In genomic region chr17:36910513-36910912, GRCh38 we compare ENCODE assay signal across 2 cellular contexts.
TF ChIP-seq lines count a peak whose summit lies in the region.

No MANE protein-coding gene starts in this region.

TF ChIP-seq in HepG2, 621 proteins besides CTCF, POLR2A, EP300 and RAD21:
- TF ChIP-seq ZSCAN31 (CRISPR knock-in tag; IDR thresholded peaks at IDR 0.05; ENCODE audit: low read depth), result no peak
- TF ChIP-seq ZNF629 (CRISPR knock-in tag; conservative IDR thresholded peaks at IDR 0.05), result peak; percentile 60; the same call in 1 of the 2 replicates

TF ChIP-seq in K562, 482 proteins besides CTCF, POLR2A, EP300 and RAD21:
- TF ChIP-seq ATF1 (CRISPR knock-in tag; IDR thresholded peaks at IDR 0.05), result no peak
- TF ChIP-seq ATF1 (tag; IDR thresholded peaks at IDR 0.05), result no peak
- TF ChIP-seq KDM5B (IDR thresholded peaks at IDR 0.05; ENCODE audit: insufficient replicate concordance, low read depth, low read length), result no peak
- no peak for TF ChIP-seq HIVEP1 (CRISPR knock-in tag; IDR thresholded peaks at IDR 0.05)
- no peak for TF ChIP-seq CC2D1A (IDR thresholded peaks at IDR 0.05)
- TF ChIP-seq PRDM10 (IDR thresholded peaks at IDR 0.05; ENCODE audit: partially characterized antibody), result no peak
- TF ChIP-seq TRIM28 (IDR thresholded peaks at IDR 0.05), result no peak
- TF ChIP-seq ZC3H4 (CRISPR knock-in tag; IDR thresholded peaks at IDR 0.05; ENCODE audit: borderline replicate concordance), result no peak
- no peak for TF ChIP-seq MLLT1 (IDR thresholded peaks at IDR 0.05)
- TF ChIP-seq NRF1 (conservative IDR thresholded peaks at IDR 0.05 in 1 of 2, IDR thresholded peaks at IDR 0.05 in 1 of 2), result no peak
- TF ChIP-seq ZNF384 (IDR thresholded peaks at IDR 0.05; ENCODE audit: low read depth, low read length), result no peak
- no peak for TF ChIP-seq MAZ (CRISPR knock-in tag; conservative IDR thresholded peaks at IDR 0.05 in 1 of 2, IDR thresholded peaks at IDR 0.05 in 1 of 2)
- TF ChIP-seq ZNF778 (CRISPR knock-in tag; IDR thresholded peaks at IDR 0.05), result no peak
- no peak for TF ChIP-seq ILK (tag; IDR thresholded peaks at IDR 0.05; ENCODE audit: borderline replicate concordance, low read depth)
- TF ChIP-seq DACH1 (IDR thresholded peaks at IDR 0.05; ENCODE audit: partially characterized antibody), result no peak
- no peak for TF ChIP-seq ZNF124 (CRISPR knock-in tag; IDR thresholded peaks at IDR 0.05)
- no peak for TF ChIP-seq ZNF395 (CRISPR knock-in tag; IDR thresholded peaks at IDR 0.05)
- TF ChIP-seq CCNT2 (IDR thresholded peaks at IDR 0.05; ENCODE audit: borderline replicate concordance, extremely low read depth, insufficient read length, low read depth, low read length), result no peak
- TF ChIP-seq CREB1 (IDR thresholded peaks at IDR 0.05), result no peak
- no peak for TF ChIP-seq CREB1 (CRISPR knock-in tag; IDR thresholded peaks at IDR 0.05)
- TF ChIP-seq ZNF764 (CRISPR knock-in tag; IDR thresholded peaks at IDR 0.05; ENCODE audit: low read depth), result no peak
- TF ChIP-seq ZNF263 (CRISPR knock-in tag; IDR thresholded peaks at IDR 0.05; ENCODE audit: borderline replicate concordance), result no peak
- 0 out of 2 replicates have a peak, but pooled peaks have one; percentile 46 for TF ChIP-seq CBX1 (IDR thresholded peaks at IDR 0.05; ENCODE audit: low read depth)
- no peak for TF ChIP-seq HDAC6 (IDR thresholded peaks at IDR 0.05; ENCODE audit: low read depth, low read length)
- TF ChIP-seq TBP (optimal IDR thresholded peaks at IDR 0.05; ENCODE audit: low read depth, low read length), result no peak
- no peak for TF ChIP-seq ZNF197 (CRISPR knock-in tag; IDR thresholded peaks at IDR 0.05; ENCODE audit: low read depth)
- TF ChIP-seq BCLAF1 (IDR thresholded peaks at IDR 0.05; ENCODE audit: borderline replicate concordance in 1 of 2, control insufficient read depth in 1 of 2, low read depth in 2 of 2, low read length in 1 of 2), result no peak
- TF ChIP-seq ADNP (tag; IDR thresholded peaks at IDR 0.05), result peak; percentile 62; the same call in 1 of the 2 replicates
- TF ChIP-seq ZNF584 (CRISPR knock-in tag; IDR thresholded peaks at IDR 0.05; ENCODE audit: low read depth), result no peak
- no peak for TF ChIP-seq POLR2G (IDR thresholded peaks at IDR 0.05; ENCODE audit: low read depth, low read length)
- no peak for TF ChIP-seq MAX (CRISPR knock-in tag; IDR thresholded peaks at IDR 0.05)
- no peak for TF ChIP-seq COPS2 (conservative IDR thresholded peaks at IDR 0.05)
- TF ChIP-seq RCOR1 (IDR thresholded peaks at IDR 0.05; ENCODE audit: borderline replicate concordance in 1 of 2, low read depth in 2 of 2, low read length in 2 of 2), result 0 out of 4 replicates have a peak, but pooled peaks of 1 of the 2 experiments have one; percentile 15
- peak in 1 of 2 experiments; percentile 56; a peak in 1 of 4 replicates for TF ChIP-seq KDM1A (IDR thresholded peaks at IDR 0.05)
- TF ChIP-seq ZNF165 (CRISPR knock-in tag; IDR thresholded peaks at IDR 0.05; ENCODE audit: borderline replicate concordance), result no peak
- TF ChIP-seq FOXJ2 (tag; IDR thresholded peaks at IDR 0.05), result no peak
- TF ChIP-seq TARDBP (IDR thresholded peaks at IDR 0.05), result no peak
- peak; percentile 71 for TF ChIP-seq BCOR (IDR thresholded peaks at IDR 0.05)
- TF ChIP-seq KLF16 (IDR thresholded peaks at IDR 0.05), result no peak
- TF ChIP-seq ZNF316 (IDR thresholded peaks at IDR 0.05), result no peak
- no peak for TF ChIP-seq DMBX1 (CRISPR knock-in tag; IDR thresholded peaks at IDR 0.05; ENCODE audit: borderline replicate concordance)
- TF ChIP-seq KLF6 (CRISPR knock-in tag; IDR thresholded peaks at IDR 0.05; ENCODE audit: borderline replicate concordance), result no peak
- TF ChIP-seq RBM25 (IDR thresholded peaks at IDR 0.05; ENCODE audit: low read depth, low read length, severe bottlenecking), result peak; percentile 84
- TF ChIP-seq ZKSCAN1 (IDR thresholded peaks at IDR 0.05; ENCODE audit: low read depth, low read length), result no peak
- TF ChIP-seq HBP1 (CRISPR knock-in tag; IDR thresholded peaks at IDR 0.05), result no peak
- TF ChIP-seq CHAMP1 (IDR thresholded peaks at IDR 0.05), result no peak
- TF ChIP-seq NFIC (IDR thresholded peaks at IDR 0.05), result no peak
- TF ChIP-seq PREB (CRISPR knock-in tag; IDR thresholded peaks at IDR 0.05), result no peak
- TF ChIP-seq KLF13 (tag; IDR thresholded peaks at IDR 0.05; ENCODE audit: borderline replicate concordance, low read depth), result no peak
- TF ChIP-seq CCAR2 (IDR thresholded peaks at IDR 0.05; ENCODE audit: low read depth, low read length), result no peak
TF ChIP-seq in K562: peak in this region for 6.
